In the genomic region with DNA sequence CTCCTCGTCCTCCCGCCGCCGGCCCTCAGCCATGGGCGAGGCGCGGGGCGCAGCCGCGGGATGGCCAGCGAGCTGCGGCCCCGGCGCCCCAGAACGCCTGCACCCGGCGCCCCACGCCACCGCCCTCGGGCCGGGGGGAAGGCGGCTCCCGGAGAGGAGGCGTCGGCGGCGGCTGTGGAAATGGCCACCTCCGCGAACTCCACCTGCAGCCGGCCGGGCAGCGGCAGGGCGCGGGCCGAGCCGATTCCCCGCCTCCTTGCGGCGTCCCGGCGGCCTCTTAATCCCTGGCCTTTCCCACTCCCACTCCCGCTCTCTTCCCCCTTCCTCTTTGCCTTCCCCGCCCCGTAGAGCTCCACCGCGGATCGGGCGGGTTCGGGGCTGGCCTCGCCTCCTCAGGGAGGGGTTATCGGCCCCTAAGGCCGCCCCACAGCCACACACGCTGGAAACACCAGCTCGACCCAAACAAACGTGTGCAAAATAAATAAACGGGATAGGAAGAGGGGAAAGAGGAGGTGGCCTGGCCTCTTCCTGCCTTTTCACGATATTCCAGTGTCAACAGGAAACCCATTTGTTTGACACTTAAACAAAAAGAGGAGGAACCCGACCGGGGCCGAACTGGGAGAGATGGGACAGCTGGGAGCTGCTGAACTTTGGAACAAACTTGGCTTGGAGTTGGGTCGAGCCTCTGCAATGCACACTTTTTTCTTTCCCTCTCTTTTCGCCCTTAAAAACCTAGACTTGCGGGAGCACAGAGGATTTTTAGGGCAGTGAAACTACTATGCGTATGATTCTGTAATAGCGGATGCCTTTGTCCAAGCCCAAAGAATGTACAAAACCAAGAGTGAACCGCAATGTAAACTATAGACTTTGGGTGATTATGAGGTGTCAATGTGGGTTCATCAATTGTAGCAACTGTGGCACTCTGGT, we compare ENCODE assay signal across 8 cellular contexts. TPM values are rescaled to one million over a fixed set of nuclear protein-coding genes. Genes with fewer than 3 reads are reported as not detected.
A peak's percentile ranks its signal among the peaks of the same experiment; 100 is the strongest.
DNase-seq lines count a peak whose midpoint lies in the region; ATAC-seq and TF ChIP-seq lines count a peak whose summit lies in the region.

A gene with protein sequence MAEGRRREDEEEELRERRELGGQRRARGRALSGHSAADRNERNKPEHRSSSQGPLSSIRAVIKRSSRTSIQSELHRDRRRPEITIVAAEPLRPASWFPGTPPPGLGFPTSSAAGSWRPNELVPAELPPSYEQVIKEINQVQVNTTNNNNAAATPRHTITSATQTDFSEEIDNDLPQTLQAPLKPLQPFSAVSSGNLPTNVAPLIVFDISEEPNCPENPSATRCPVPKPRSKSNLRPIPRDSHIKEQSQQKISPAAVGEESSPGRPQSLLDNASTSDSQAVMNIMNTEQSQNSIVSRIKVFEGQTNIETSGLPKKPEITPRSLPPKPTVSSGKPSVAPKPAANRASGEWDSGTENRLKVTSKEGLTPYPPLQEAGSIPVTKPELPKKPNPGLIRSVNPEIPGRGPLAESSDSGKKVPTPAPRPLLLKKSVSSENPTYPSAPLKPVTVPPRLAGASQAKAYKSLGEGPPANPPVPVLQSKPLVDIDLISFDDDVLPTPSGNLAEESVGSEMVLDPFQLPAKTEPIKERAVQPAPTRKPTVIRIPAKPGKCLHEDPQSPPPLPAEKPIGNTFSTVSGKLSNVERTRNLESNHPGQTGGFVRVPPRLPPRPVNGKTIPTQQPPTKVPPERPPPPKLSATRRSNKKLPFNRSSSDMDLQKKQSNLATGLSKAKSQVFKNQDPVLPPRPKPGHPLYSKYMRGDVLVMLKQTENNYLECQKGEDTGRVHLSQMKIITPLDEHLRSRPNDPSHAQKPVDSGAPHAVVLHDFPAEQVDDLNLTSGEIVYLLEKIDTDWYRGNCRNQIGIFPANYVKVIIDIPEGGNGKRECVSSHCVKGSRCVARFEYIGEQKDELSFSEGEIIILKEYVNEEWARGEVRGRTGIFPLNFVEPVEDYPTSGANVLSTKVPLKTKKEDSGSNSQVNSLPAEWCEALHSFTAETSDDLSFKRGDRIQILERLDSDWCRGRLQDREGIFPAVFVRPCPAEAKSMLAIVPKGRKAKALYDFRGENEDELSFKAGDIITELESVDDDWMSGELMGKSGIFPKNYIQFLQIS (minus strand): TSS at position 286 of the 927 bp plus-strand sequence. CDS start 253 bp downstream, at position 33.

- H3K4me3 ChIP-seq in mesenchymal stem cell (ENCODE audit: insufficient read depth in 1 of 2, low read depth in 1 of 2, low read length in 2 of 2) (peak within 1 kb of the TSS; percentile 84 to 90), thyroid gland (replicated peaks in 1 of 3) (peak within 1 kb of the TSS; percentile 3 to 57 (median 54))

- peak within 1 kb of the TSS; percentile 57 for H2BK120ac ChIP-seq in mesenchymal stem cell (ENCODE audit: low read depth, low read length)

- no peak for TF ChIP-seq CTCF in thyroid gland (IDR thresholded peaks at IDR 0.05)

- H2AK5ac ChIP-seq in mesenchymal stem cell (ENCODE audit: low read length, severe bottlenecking), result no peak within 1 kb of the TSS

- H4K91ac ChIP-seq in mesenchymal stem cell (ENCODE audit: low read length), result peak within 1 kb of the TSS; percentile 41

- H3K4me1 ChIP-seq in mesenchymal stem cell (ENCODE audit: control insufficient read depth, insufficient read depth, low read depth, low read length), result no peaks in the 10 kb centered on the region
- peaks cover 25 to 32% of the 10 kb centered on the region in 2 donors for H3K4me1 ChIP-seq in thyroid gland

- peak within 1 kb of the TSS; percentile 12 for H2BK15ac ChIP-seq in mesenchymal stem cell (ENCODE audit: low read depth, poor library complexity, severe bottlenecking)

- H3K23ac ChIP-seq in mesenchymal stem cell (ENCODE audit: low read length in 2 of 2), result peak within 1 kb of the TSS in 1 of 2 experiments; percentile 20

- peak; percentile 61 to 80 for TF ChIP-seq POLR2A in thyroid gland (IDR thresholded peaks at IDR 0.05)

- peak within 1 kb of the TSS in 1 of 2 experiments; percentile 81 for H3K14ac ChIP-seq in mesenchymal stem cell (ENCODE audit: low read length in 2 of 2)

- H3K9me3 ChIP-seq in mesenchymal stem cell (ENCODE audit: control insufficient read depth, low read length) (no peaks in the 10 kb centered on the region), thyroid gland (no peaks in the 10 kb centered on the region)

- no peak within 1 kb of the TSS for H2BK5ac ChIP-seq in mesenchymal stem cell (ENCODE audit: low read depth, low read length, poor library complexity, severe bottlenecking)

- H3K36me3 ChIP-seq in mesenchymal stem cell (ENCODE audit: control insufficient read depth in 1 of 2, insufficient read depth in 2 of 2, low read depth in 1 of 2, low read length in 2 of 2) (no peaks in the 10 kb centered on the region), thyroid gland (no peaks in the 10 kb centered on the region)

- 12% methylated on average over 40 of the region's 66 CpGs for WGBS in mesenchymal stem cell
- WGBS in thyroid gland, 2 donors, result 14 to 16% methylated on average over 33 to 34 of the region's 66 CpGs

- H3K27ac ChIP-seq in epithelial cell of prostate, result peak within 1 kb of the TSS; percentile 91
- H3K27ac ChIP-seq in mesenchymal stem cell (ENCODE audit: low read length, poor library complexity, severe bottlenecking), result peak within 1 kb of the TSS; percentile 58
- peak within 1 kb of the TSS; percentile 77 to 88 (median 81) for H3K27ac ChIP-seq in thyroid gland

- H4K8ac ChIP-seq in mesenchymal stem cell (ENCODE audit: low read length), result peak within 1 kb of the TSS; percentile 42

- H3K79me1 ChIP-seq in mesenchymal stem cell (replicated peaks; ENCODE audit: low read length, poor library complexity, severe bottlenecking), result peaks cover 9% of the 10 kb centered on the region

- peak within 1 kb of the TSS; percentile 96 for H3K4me2 ChIP-seq in mesenchymal stem cell (ENCODE audit: low read length, poor library complexity, severe bottlenecking)

- no peak within 1 kb of the TSS for H2BK12ac ChIP-seq in mesenchymal stem cell (ENCODE audit: low read length in 2 of 2)

- peak within 1 kb of the TSS; percentile 67 to 86 for H3K4ac ChIP-seq in mesenchymal stem cell (ENCODE audit: low read depth in 1 of 2, low read length in 2 of 2)

- H3K27me3 ChIP-seq in mesenchymal stem cell (ENCODE audit: control insufficient read depth in 1 of 2, insufficient read depth in 1 of 2, low read length in 2 of 2) (no peaks in the 10 kb centered on the region), thyroid gland (no peaks in the 10 kb centered on the region)

- peak; percentile 83 for DNase-seq in AG20443 (ENCODE audit: low spot score)
- DNase-seq in SW480 (ENCODE audit: low spot score), result peak; percentile 74
- DNase-seq in epithelial cell of prostate (ENCODE audit: low read depth, low spot score), result no peak
- peak; percentile 76 for DNase-seq in mesenchymal stem cell
- DNase-seq in thyroid gland, result peak; percentile 65 to 70
- no peak for DNase-seq in NCI-H146 treated with DMSO at 0.1 percent for 48 hours (lab: John Stamatoyannopoulos, UW; ENCODE audit: unreplicated experiment)

- peak within 1 kb of the TSS; percentile 91 for H3K9ac ChIP-seq in mesenchymal stem cell (ENCODE audit: low read length)

- intact Hi-C loops in thyroid gland (cut with DNase I), result no loop called here

- peak within 1 kb of the TSS; percentile 86 for H2AFZ ChIP-seq in mesenchymal stem cell (ENCODE audit: low read depth, low read length)

- H3K18ac ChIP-seq in mesenchymal stem cell (ENCODE audit: low read depth in 1 of 2, low read length in 2 of 2), result peak within 1 kb of the TSS; percentile 30 to 89

- ATAC-seq in HG02642 (IDR thresholded peaks at IDR 0.05; ENCODE audit: poor library complexity, unreplicated experiment) (peak; percentile 38), HG02870 (IDR thresholded peaks at IDR 0.05; ENCODE audit: unreplicated experiment) (no peak)

RNA-seq across cellular contexts. Expression of the gene that starts here (rescaled TPM):
- 21.3 TPM for polyA plus RNA-seq in mesenchymal stem cell (2013, experiment 1 of 2)
- 21.8 TPM for polyA plus RNA-seq in mesenchymal stem cell (2013, experiment 2 of 2)
- total RNA-seq in thyroid gland, result 100 to 1,000 TPM in 3 of 4 donors, 10 to 100 TPM in 1; 82.0 to 143 (median 113) TPM

Comparison
In these comparisons a context has a peak if more than half of its experiments do, and no peak if none do; other contexts are left out.
1. DNase-seq: peak in AG20443 (single experiment), SW480 (single experiment), mesenchymal stem cell (single experiment) and thyroid gland (2 of 2); none in epithelial cell of prostate (single experiment) and NCI-H146 treated with DMSO at 0.1 percent for 48 hours (single experiment).
2. Peak in every context shown above with its lines, with median percentiles within 50 percentile points of each other: H3K27ac ChIP-seq.